In the genomic region with DNA sequence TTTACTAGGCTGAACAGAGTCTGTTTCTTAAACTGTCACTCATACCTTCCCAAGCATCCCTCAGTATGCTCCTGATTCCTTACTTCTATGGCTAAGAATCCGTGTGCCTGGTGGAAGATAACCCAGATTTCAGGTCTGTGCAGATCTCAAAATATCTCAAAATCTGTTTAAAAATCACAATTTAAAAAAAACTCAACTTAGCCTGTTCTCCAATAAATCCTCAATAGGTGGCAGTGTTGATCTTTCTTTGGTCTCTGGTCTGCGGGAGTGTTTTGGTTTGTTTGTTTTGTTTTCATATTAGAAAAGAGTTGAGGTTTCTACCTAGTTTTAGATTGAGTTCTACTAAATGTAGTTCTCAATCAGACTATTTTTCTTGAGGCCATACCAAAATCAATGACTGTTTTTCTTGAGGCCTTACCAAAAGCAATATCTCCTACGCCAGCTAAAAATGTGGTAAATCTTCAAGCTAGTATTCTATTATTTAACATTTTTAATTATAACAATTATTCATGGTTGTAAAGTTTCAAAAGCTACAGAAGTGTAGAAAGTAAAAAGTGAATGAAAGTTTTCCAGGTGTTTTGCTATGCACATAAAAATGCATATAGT, we compare ENCODE assay signal across 8 cellular contexts. TPM values are rescaled to one million over a fixed set of nuclear protein-coding genes. Genes with fewer than 3 reads are reported as not detected.
DNase-seq lines count a peak whose midpoint lies in the region; ATAC-seq, FAIRE-seq and TF ChIP-seq lines count a peak whose summit lies in the region.

No MANE protein-coding gene starts in this region.

- H3K9me3 ChIP-seq in H1 (ENCODE audit: insufficient read depth in 2 of 2, low read depth in 1 of 2, low read length in 1 of 2), result no peaks in the 10 kb centered on the region
- no peaks in the 10 kb centered on the region for H3K9me3 ChIP-seq in neural cell (ENCODE audit: low read length)

- peaks cover 11% of the 10 kb centered on the region for H3K27me3 Mint-ChIP-seq in GM23338 (ENCODE audit: insufficient read depth, low read depth, poor library complexity)

- H3K14ac ChIP-seq in H1 (ENCODE audit: insufficient read length), result no peak overlapping the region

- TF ChIP-seq POLR2A in H1 (IDR thresholded peaks at IDR 0.05; ENCODE audit: control extremely low read depth in 1 of 2, low read depth in 2 of 2, low read length in 2 of 2), result no peak

- TF ChIP-seq EP300 in H1 (IDR thresholded peaks at IDR 0.05; ENCODE audit: borderline replicate concordance in 1 of 2, low read depth in 2 of 2, low read length in 2 of 2) (no peak), neural cell (conservative IDR thresholded peaks at IDR 0.05; ENCODE audit: poor library complexity, severe bottlenecking) (no peak)

- peak; percentile 77 to 91 for TF ChIP-seq CTCF in GM23338 (conservative IDR thresholded peaks at IDR 0.05; ENCODE audit: low read depth in 2 of 2)
- peak in 2 of 3 experiments; percentile 47 to 55; a peak in 2 of 4 replicates for TF ChIP-seq CTCF in H1 (IDR thresholded peaks at IDR 0.05; ENCODE audit: control extremely low read depth in 1 of 3, insufficient read depth in 1 of 3, low read depth in 1 of 3, low read length in 3 of 3)
- TF ChIP-seq CTCF in neural cell (IDR thresholded peaks at IDR 0.05; ENCODE audit: poor library complexity, severe bottlenecking), result peak; percentile 84

- H3K79me2 ChIP-seq in GM23338 (replicated peaks; ENCODE audit: insufficient read depth), result no peaks in the 10 kb centered on the region
- H3K79me2 ChIP-seq in H1 (ENCODE audit: control insufficient read depth in 1 of 2, insufficient read depth in 2 of 2, low read length in 2 of 2), result no peaks in the 10 kb centered on the region
- H3K79me2 ChIP-seq in neural cell (replicated peaks; ENCODE audit: insufficient read depth, low read length), result no peaks in the 10 kb centered on the region

- 0 out of 2 replicates have a peak overlapping the region, but pooled peaks have one; percentile 21 for H3K27ac Mint-ChIP-seq in GM23338

- no peak for FAIRE-seq in H1 (lab: Jason Lieb, UNC)

- H2BK15ac ChIP-seq in H1 (ENCODE audit: low read length), result 0 out of 2 replicates have a peak overlapping the region, but pooled peaks have one; percentile 89

- H3K23ac ChIP-seq in H1 (ENCODE audit: insufficient read length), result no peak overlapping the region

- TF ChIP-seq RAD21 in H1 (IDR thresholded peaks at IDR 0.05 in 1 of 2, conservative IDR thresholded peaks at IDR 0.05 in 1 of 2; ENCODE audit: low read depth in 2 of 2, low read length in 2 of 2) (peak; percentile 82), neural cell (conservative IDR thresholded peaks at IDR 0.05) (peak; percentile 86)

- no peaks in the 10 kb centered on the region for H3K36me3 ChIP-seq in GM23338 (ENCODE audit: insufficient read depth)
- no peaks in the 10 kb centered on the region; a peak in 1 of 8 replicates for H3K36me3 ChIP-seq in H1 (ENCODE audit: control insufficient read depth in 2 of 4, insufficient read depth in 4 of 4, low read length in 3 of 4)
- H3K36me3 ChIP-seq in neural cell (ENCODE audit: insufficient read depth, low read length), result no peaks in the 10 kb centered on the region

- H3K4me3 ChIP-seq in GM23338, result no peak overlapping the region
- no peak overlapping the region for H3K4me3 ChIP-seq in H1 (ENCODE audit: extremely low read depth in 1 of 4, insufficient read depth in 2 of 4, low read depth in 3 of 4, low read length in 4 of 4)
- no peak overlapping the region for H3K4me3 ChIP-seq in neural cell (ENCODE audit: low read length)

- ATAC-seq in GM23338, result no peak

- H3K36me3 Mint-ChIP-seq in GM23338 (ENCODE audit: low read depth), result peaks cover 3% of the 10 kb centered on the region; the same call in 2 of the 3 replicates

- no peaks in the 10 kb centered on the region for H3K27me3 ChIP-seq in GM23338 (ENCODE audit: insufficient read depth)
- no peaks in the 10 kb centered on the region for H3K27me3 ChIP-seq in H1 (replicated peaks in 1 of 4; ENCODE audit: control insufficient read depth in 3 of 4, extremely low read depth in 1 of 4, insufficient read depth in 3 of 4, low read length in 3 of 4)
- no peaks in the 10 kb centered on the region for H3K27me3 ChIP-seq in neural cell (ENCODE audit: insufficient read depth, low read depth, low read length)

- H3K56ac ChIP-seq in H1 (replicated peaks; ENCODE audit: insufficient read length, low read depth, low read length), result no peak overlapping the region

- 34% methylated on average over 3 of the region's 3 CpGs; no CpG with 5 or more reads in 1 of the 2 experiments for WGBS in H1 (ENCODE audit: extremely low coverage in 1 of 2, insufficient coverage in 1 of 2, insufficient read length in 1 of 2, insufficient replicate concordance in 2 of 2, low coverage in 1 of 2, low lambda C conversion rate in 2 of 2, missing lambda C conversion rate in 1 of 2), 2 experiments

- H3K9ac ChIP-seq in H1 (replicated peaks in 1 of 4; ENCODE audit: extremely low read depth in 1 of 4, low read depth in 3 of 4, low read length in 3 of 4), result no peak overlapping the region
- no peak overlapping the region for H3K9ac ChIP-seq in neural cell (ENCODE audit: low read length)

- H3K23me2 ChIP-seq in H1 (ENCODE audit: low read depth, low read length), result no peaks in the 10 kb centered on the region

- peak overlapping the region; percentile 75; the same call in 1 of the 2 replicates for H2BK12ac ChIP-seq in H1 (ENCODE audit: low read depth, low read length)

- in situ Hi-C loops in Caki2 (cut with HindIII; ENCODE audit: low pct_unique_long_range_greater_than_20kb, low sequenced_read_pairs), result no loop called here

- H3K9me2 ChIP-seq in GM23338 (ENCODE audit: insufficient read depth) (peaks cover 7% of the 10 kb centered on the region; the same call in 1 of the 2 replicates), neural cell (ENCODE audit: insufficient read depth, low read length) (no peaks in the 10 kb centered on the region)

- no peak overlapping the region for H4K5ac ChIP-seq in H1 (ENCODE audit: insufficient read length, low read depth, low read length)

- H3K27ac ChIP-seq in GM23338 (ENCODE audit: low read depth) (no peak overlapping the region), H1 (ENCODE audit: low read depth, low read length) (no peak overlapping the region), neural cell (ENCODE audit: low read length) (no peak overlapping the region)

- no peak overlapping the region for H3K4me2 ChIP-seq in GM23338
- no peak overlapping the region for H3K4me2 ChIP-seq in H1 (ENCODE audit: insufficient read depth in 1 of 2, low read depth in 2 of 2, low read length in 2 of 2)
- no peak overlapping the region for H3K4me2 ChIP-seq in neural cell (ENCODE audit: low read length)

- H4K20me1 ChIP-seq in GM23338 (replicated peaks; ENCODE audit: insufficient read depth) (no peaks in the 10 kb centered on the region), H1 (replicated peaks in 1 of 2; ENCODE audit: control insufficient read depth in 1 of 2, insufficient read depth in 2 of 2, low read length in 2 of 2) (no peaks in the 10 kb centered on the region), neural cell (ENCODE audit: insufficient read depth) (no peaks in the 10 kb centered on the region)

- H3K4ac ChIP-seq in H1 (replicated peaks; ENCODE audit: insufficient read length, low read depth, low read length), result no peak overlapping the region

- intact Hi-C loops in posterior vena cava (cut with DNase I), result no loop called here

- H4K8ac ChIP-seq in H1 (ENCODE audit: extremely low read depth, insufficient read depth, low read length), result no peak overlapping the region

- no peak overlapping the region for H2BK5ac ChIP-seq in H1 (ENCODE audit: low read depth, low read length)

- H2BK120ac ChIP-seq in H1 (replicated peaks; ENCODE audit: low read depth, low read length), result no peak overlapping the region

- POLR2A ChIA-PET in H1 (lab: Charles Lee; ENCODE audit: partially characterized antibody), result no interaction called here

- no peak overlapping the region for H4K91ac ChIP-seq in H1 (replicated peaks; ENCODE audit: insufficient read length, low read length)

- no peak overlapping the region for H2AFZ ChIP-seq in GM23338
- no peak overlapping the region for H2AFZ ChIP-seq in H1 (ENCODE audit: low read length)
- no peak overlapping the region for H2AFZ ChIP-seq in neural cell (ENCODE audit: low read depth, low read length)

- CTCF ChIA-PET in H1 (lab: Charles Lee; ENCODE audit: partially characterized antibody), result interaction anchor here (0.7 to 5.3 kb wide), 17 partner anchors 10 to 662 kb away, joined by 3 to 42 read pairs (median 3); partner anchors contain the start of genes ALG2 and SEC61B

- peaks cover 12% of the 10 kb centered on the region for H3K4me1 ChIP-seq in GM23338 (ENCODE audit: insufficient read depth)
- H3K4me1 ChIP-seq in H1 (replicated peaks in 1 of 4; ENCODE audit: control insufficient read depth in 3 of 4, insufficient read depth in 4 of 4, low read length in 3 of 4), result peaks cover 0 to 5% (median 4%) of the 10 kb centered on the region in 4 experiments; a peak in 4 of 7 replicates

- peak; percentile 33 for DNase-seq in Caki2 (ENCODE audit: low read depth)
- peak; percentile 70 for DNase-seq in GM23338 (ENCODE audit: low spot score)
- DNase-seq in NCI-H82 treated with DMSO at 0.1 percent for 48 hours (lab: John Stamatoyannopoulos, UW; ENCODE audit: unreplicated experiment), result peak; percentile 63
- DNase-seq in H1 (ENCODE audit: low read depth in 1 of 2, low spot score in 2 of 2), result no peak
- no peak for DNase-seq in posterior vena cava (ENCODE audit: low spot score)
- no peak for DNase-seq in NCI-H187 (lab: John Stamatoyannopoulos, UW)
- no peak for DNase-seq in GOT3 (lab: John Stamatoyannopoulos, UW)

- H3K9me3 Mint-ChIP-seq in GM23338, result no peaks in the 10 kb centered on the region

- H3F3A ChIP-seq in GM23338 (replicated peaks; ENCODE audit: low read depth), result no peaks in the 10 kb centered on the region
- no peaks in the 10 kb centered on the region for H3F3A ChIP-seq in neural cell (ENCODE audit: insufficient read depth, low read length, poor library complexity, severe bottlenecking)

- H2BK20ac ChIP-seq in H1 (ENCODE audit: low read length), result no peak overlapping the region

- no peak overlapping the region for H3K18ac ChIP-seq in H1 (ENCODE audit: extremely low read depth, low read length)

- H3K79me1 ChIP-seq in H1 (ENCODE audit: low read depth, low read length), result no peaks in the 10 kb centered on the region

- no peak overlapping the region for H3K4me3 Mint-ChIP-seq in GM23338

- peaks cover 16% of the 10 kb centered on the region for H3K4me1 Mint-ChIP-seq in GM23338

- no peak overlapping the region for H2AK5ac ChIP-seq in H1 (ENCODE audit: low read depth, low read length)

RNA-seq across cellular contexts. Expression of gene TGFBR1, which starts 57.9 kb away (rescaled TPM):
- total RNA-seq in Caki2 (2014; rRNA removed; shearing (Covaris generic); ENCODE audit: low replicate concordance), result 6.9 and 8.1 TPM in 2 replicates
- 39.5 and 40.2 TPM in 2 replicates for total RNA-seq in GM23338 (2014; rRNA removed; shearing (Covaris generic))
- polyA plus RNA-seq in GM23338 (2016; fragmentation: Nextera tagmentation; extraction: Ambion mirVana), result 8.3 and 9.3 TPM in 2 replicates
- 51.7 and 52.4 TPM in 2 replicates for total RNA-seq in H1 (2021; fragmentation: NEBNext Ultra II Directional; extraction: Animal tissue kit (Norgen Biotek cat#: 25700))
- 16.8 and 18.6 TPM in 2 replicates for polyA plus RNA-seq in H1 (2011; rRNA removed)
- 13.3 TPM for polyA plus RNA-seq in H1 (2011; cell fraction: cytosol; rRNA removed)
- 24.7 TPM for polyA plus RNA-seq in H1 (2011; cell fraction: nucleus; rRNA removed)
- 14.5 to 27.9 TPM (median 23.0 TPM) in 4 replicates for polyA plus RNA-seq in H1 (2012, experiment 1 of 2)
- 1.1 TPM for polyA plus RNA-seq in H1 (2012, experiment 2 of 2)
- polyA plus RNA-seq in H1 (2013, experiment 1 of 2), result 19.4 TPM
- 22.8 TPM for polyA plus RNA-seq in H1 (2013, experiment 2 of 2)
- polyA minus RNA-seq in H1 (2011; rRNA and poly(A)+ RNA removed), result 192 and 268 TPM in 2 replicates
- polyA minus RNA-seq in H1 (2011; cell fraction: cytosol; rRNA and poly(A)+ RNA removed), result 46.6 TPM
- 76.1 TPM for polyA minus RNA-seq in H1 (2011; cell fraction: nucleus; rRNA and poly(A)+ RNA removed)
- polyA plus RNA-seq in neural cell, result 70.6 and 78.0 TPM in 2 replicates
- polyA minus RNA-seq in neural cell, result 160 and 168 TPM in 2 replicates
- total RNA-seq in posterior vena cava, result 10 to 100 TPM; 85.0 to 91.6 TPM

RNA-seq across cellular contexts. Expression of gene ALG2, which starts 58.9 kb away (rescaled TPM):
- 19.5 and 21.1 TPM in 2 replicates for total RNA-seq in Caki2 (2014; rRNA removed; shearing (Covaris generic); ENCODE audit: low replicate concordance)
- total RNA-seq in GM23338 (2014; rRNA removed; shearing (Covaris generic)), result 34.3 and 39.7 TPM in 2 replicates
- polyA plus RNA-seq in GM23338 (2016; fragmentation: Nextera tagmentation; extraction: Ambion mirVana) (28.8 and 31.5 TPM in 2 replicates), H1 (2011; rRNA removed) (26.7 and 27.1 TPM in 2 replicates), neural cell (15.8 and 17.3 TPM in 2 replicates)
- total RNA-seq in H1 (2021; fragmentation: NEBNext Ultra II Directional; extraction: Animal tissue kit (Norgen Biotek cat#: 25700)), result 27.8 and 30.7 TPM in 2 replicates
- polyA plus RNA-seq in H1 (2011; cell fraction: cytosol; rRNA removed), result 27.7 TPM
- polyA plus RNA-seq in H1 (2011; cell fraction: nucleus; rRNA removed), result 17.0 TPM
- 19.3 to 23.1 TPM (median 21.7 TPM) in 4 replicates for polyA plus RNA-seq in H1 (2012, experiment 1 of 2)
- polyA plus RNA-seq in H1 (2012, experiment 2 of 2), result 13.0 TPM
- polyA plus RNA-seq in H1 (2013, experiment 1 of 2), result 41.1 TPM
- 52.8 TPM for polyA plus RNA-seq in H1 (2013, experiment 2 of 2)
- polyA minus RNA-seq in H1 (2011; rRNA and poly(A)+ RNA removed), result 25.5 and 30.1 TPM in 2 replicates
- 14.7 TPM for polyA minus RNA-seq in H1 (2011; cell fraction: cytosol; rRNA and poly(A)+ RNA removed)
- polyA minus RNA-seq in H1 (2011; cell fraction: nucleus; rRNA and poly(A)+ RNA removed), result 22.0 TPM
- 30.9 and 32.1 TPM in 2 replicates for polyA minus RNA-seq in neural cell
- 10 to 100 TPM; 22.5 to 25.4 TPM for total RNA-seq in posterior vena cava

RNA-seq across cellular contexts. Expression of gene SEC61B, which starts 59.2 kb away (rescaled TPM):
- 107 and 185 TPM in 2 replicates for total RNA-seq in Caki2 (2014; rRNA removed; shearing (Covaris generic); ENCODE audit: low replicate concordance)
- 90.5 and 133 TPM in 2 replicates for total RNA-seq in GM23338 (2014; rRNA removed; shearing (Covaris generic))
- 602 and 623 TPM in 2 replicates for polyA plus RNA-seq in GM23338 (2016; fragmentation: Nextera tagmentation; extraction: Ambion mirVana)
- 155 and 163 TPM in 2 replicates for total RNA-seq in H1 (2021; fragmentation: NEBNext Ultra II Directional; extraction: Animal tissue kit (Norgen Biotek cat#: 25700))
- polyA plus RNA-seq in H1 (2011; rRNA removed), result 315 and 379 TPM in 2 replicates
- polyA plus RNA-seq in H1 (2011; cell fraction: cytosol; rRNA removed), result 222 TPM
- 109 TPM for polyA plus RNA-seq in H1 (2011; cell fraction: nucleus; rRNA removed)
- polyA plus RNA-seq in H1 (2012, experiment 1 of 2), result 179 to 259 TPM (median 234 TPM) in 4 replicates
- polyA plus RNA-seq in H1 (2012, experiment 2 of 2), result 527 TPM
- 451 TPM for polyA plus RNA-seq in H1 (2013, experiment 1 of 2)
- 470 TPM for polyA plus RNA-seq in H1 (2013, experiment 2 of 2)
- 37.0 and 38.5 TPM in 2 replicates for polyA minus RNA-seq in H1 (2011; rRNA and poly(A)+ RNA removed)
- 32.5 TPM for polyA minus RNA-seq in H1 (2011; cell fraction: cytosol; rRNA and poly(A)+ RNA removed)
- 37.5 TPM for polyA minus RNA-seq in H1 (2011; cell fraction: nucleus; rRNA and poly(A)+ RNA removed)
- 165 and 203 TPM in 2 replicates for polyA plus RNA-seq in neural cell
- polyA minus RNA-seq in neural cell, result 41.1 and 49.0 TPM in 2 replicates
- 100 to 1,000 TPM; 108 to 117 TPM for total RNA-seq in posterior vena cava

Comparison
In these comparisons a context has a peak if more than half of its experiments do, and no peak if none do; other contexts are left out.
1. DNase-seq: peak in Caki2 (single experiment), GM23338 (single experiment) and NCI-H82 treated with DMSO at 0.1 percent for 48 hours (single experiment); none in H1 (0 of 2), posterior vena cava (single experiment), NCI-H187 (0 of 2) and GOT3 (single experiment).
2. Peak in every context shown above with its lines, with median percentiles within 50 percentile points of each other: CTCF ChIP-seq.